In genomic region chr9:1490341-1491115, GRCh38 we compare ENCODE assay signal across 11 cellular contexts.
DNase-seq lines count a peak whose midpoint lies in the region; ATAC-seq and TF ChIP-seq lines count a peak whose summit lies in the region.
"Had no signal": no experiment of that assay in that cellular context is flagged by ENCODE, and none has a peak within 500 bp of the region (broad histone marks: within the 10 kb centered on the region; RNA-seq: fewer than 3 reads in every experiment).

No MANE protein-coding gene starts in this region.

- ATAC-seq in GM18858 (IDR thresholded peaks at IDR 0.05; ENCODE audit: unreplicated experiment), result peak; percentile 88
- peak; percentile 61 for ATAC-seq in GM21576 (IDR thresholded peaks at IDR 0.05; ENCODE audit: unreplicated experiment)
- ATAC-seq in HG03280 (IDR thresholded peaks at IDR 0.05; ENCODE audit: unreplicated experiment), result peak; percentile 80
- peak; percentile 75 for ATAC-seq in gastroesophageal sphincter
- ATAC-seq: SK-N-SH treated with all-trans-retinoic acid at 6 μM for 48 hours had no signal

- H3K36me3 ChIP-seq in gastroesophageal sphincter, result no peaks in the 10 kb centered on the region

- no peaks in the 10 kb centered on the region for H3K27me3 ChIP-seq in gastroesophageal sphincter

- no peak overlapping the region for H3K27ac ChIP-seq in gastroesophageal sphincter

- no peak for TF ChIP-seq CTCF in gastroesophageal sphincter (IDR thresholded peaks at IDR 0.05)

- no peak for DNase-seq in iPS-NIHi7 (ENCODE audit: extremely low spot score)
- no peak for DNase-seq in KBM-7
- DNase-seq in NCI-H1105 treated with DMSO at 0.1 percent for 48 hours (lab: John Stamatoyannopoulos, UW), result no peak
- DNase-seq: activated T-cell treated with anti-CD3 and anti-CD28 coated beads, Interleukin-2, amount 50 U/mL, for 4 hours; NCI-H2029; retina had no signal

- no peak for TF ChIP-seq EP300 in gastroesophageal sphincter (IDR thresholded peaks at IDR 0.05)

- no peak for TF ChIP-seq POLR2A in gastroesophageal sphincter (IDR thresholded peaks at IDR 0.05)

- in situ Hi-C loops in KBM-7 (cut with MboI; ENCODE audit: low pct_unique_long_range_greater_than_20kb, low sequenced_read_pairs), result no loop called here

- H3K9me3 ChIP-seq in gastroesophageal sphincter, result no peaks in the 10 kb centered on the region

- H3K4me1 ChIP-seq in gastroesophageal sphincter, result no peaks in the 10 kb centered on the region

- no peak overlapping the region for H3K4me3 ChIP-seq in gastroesophageal sphincter

- 39 to 45% methylated on average over 4 to 6 of the region's 6 CpGs for WGBS in gastroesophageal sphincter (ENCODE audit: low coverage in 1 of 2), 2 donors
